ENCODE assay signal across 15 cellular contexts in genomic region chr1:54857741-54858665, GRCh38. TPM values are rescaled to one million over a fixed set of nuclear protein-coding genes. Genes with fewer than 3 reads are reported as not detected.
DNase-seq lines count a peak whose midpoint lies in the region; ATAC-seq and TF ChIP-seq lines count a peak whose summit lies in the region.
"Had no signal": no experiment of that assay in that cellular context is flagged by ENCODE, and none has a peak within 500 bp of the region (broad histone marks: within the 10 kb centered on the region; RNA-seq: fewer than 3 reads in every experiment).

No MANE protein-coding gene starts in this region.

- CTCF ChIA-PET in PC-9 (lab: Charles Lee) = no interaction called here

- POLR2A ChIA-PET in PC-9 (lab: Charles Lee; ENCODE audit: unreplicated experiment) = interaction anchor here (0.6 kb wide), 2 partner anchors 17 to 1787 kb away, joined by 3 read pairs; no protein-coding TSS in a partner anchor

- H3K4me3 ChIP-seq in PC-9 (no peak overlapping the region), fibroblast of mammary gland (ENCODE audit: control insufficient read depth, low read depth, low read length) (no peak overlapping the region), parathyroid adenoma (ENCODE audit: low read depth, low read length) (no peak overlapping the region)
- H3K4me3 ChIP-seq: lung had no signal

- no peak overlapping the region for H3K9ac ChIP-seq in parathyroid adenoma

- H3K27ac ChIP-seq in PC-9 = peak overlapping the region; percentile 88
- H3K27ac ChIP-seq in parathyroid adenoma = peak overlapping the region; percentile 29

- H3K9me3 ChIP-seq in PC-9 (ENCODE audit: insufficient read depth, low read depth) (no peaks in the 10 kb centered on the region), parathyroid adenoma (ENCODE audit: control insufficient read depth, low read length) (no peaks in the 10 kb centered on the region)

- H2AFZ ChIP-seq in PC-9 (no peak overlapping the region), parathyroid adenoma (no peak overlapping the region)

- H3K9me2 ChIP-seq in PC-9 (ENCODE audit: insufficient read depth) = no peaks in the 10 kb centered on the region

- TF ChIP-seq CTCF in PC-9 (conservative IDR thresholded peaks at IDR 0.05) (no peak), fibroblast of mammary gland (conservative IDR thresholded peaks at IDR 0.05; ENCODE audit: control insufficient read depth, insufficient read depth, low read depth, low read length) (no peak), parathyroid adenoma (IDR thresholded peaks at IDR 0.05) (no peak)

- peaks cover 73% of the 10 kb centered on the region for H3K4me1 ChIP-seq in PC-9 (replicated peaks; ENCODE audit: insufficient read depth)
- H3K4me1 ChIP-seq in parathyroid adenoma = peaks cover 12% of the 10 kb centered on the region

- intact Hi-C loops in PC-9 (cut with micrococcal nuclease; ENCODE audit: unreplicated experiment) = loop anchor here (2.0 kb wide), 1 partner anchor 29 kb away; the partner anchor contains the start of gene DHCR24

- H3K36me3 ChIP-seq in PC-9 (ENCODE audit: low read depth) = peaks cover 36% of the 10 kb centered on the region
- no peaks in the 10 kb centered on the region for H3K36me3 ChIP-seq in parathyroid adenoma (ENCODE audit: control insufficient read depth, insufficient read depth, low read length)

- H3K79me2 ChIP-seq in PC-9 (ENCODE audit: low read depth) (peaks cover 54% of the 10 kb centered on the region), parathyroid adenoma (no peaks in the 10 kb centered on the region)

- ATAC-seq in GM18868 (IDR thresholded peaks at IDR 0.05; ENCODE audit: unreplicated experiment) (no peak), GM18907 (IDR thresholded peaks at IDR 0.05; ENCODE audit: unreplicated experiment) (no peak)
- ATAC-seq: Right ventricle myocardium inferior had no signal

- H3K27me3 ChIP-seq in PC-9 (ENCODE audit: insufficient read depth, low read depth) = no peaks in the 10 kb centered on the region
- no peaks in the 10 kb centered on the region for H3K27me3 ChIP-seq in parathyroid adenoma (ENCODE audit: control insufficient read depth, insufficient read depth, low read length)

- BruUV-seq in PC-9 (replicated peaks; lab: Mats Ljungman, UMichigan) = no TSS peak

- peak; percentile 84 for DNase-seq in Daoy (ENCODE audit: low read depth)
- peak; percentile 85 to 97 for DNase-seq in PC-9
- DNase-seq in fibroblast of mammary gland (ENCODE audit: low read depth) = peak; percentile 86
- no peak for DNase-seq in midbrain (lab: John Stamatoyannopoulos, UW)
- no peak for DNase-seq in NCI-H69 (lab: John Stamatoyannopoulos, UW)
- DNase-seq: activated CD4-positive, alpha-beta T cell treated with anti-CD3 and anti-CD28 coated beads for 4 hours; activated naive CD4-positive, alpha-beta T cell treated with anti-CD3 and anti-CD28 coated beads, Interleukin-2, amount 10 ng/mL, durations not matched to agents 7 days and 5 days; DMS153; effector memory CD4-positive, alpha-beta T cell; NCI-H1105 had no signal

- H3K4me2 ChIP-seq in PC-9 (peak overlapping the region; percentile 65), parathyroid adenoma (ENCODE audit: low read length) (no peak overlapping the region)

- no peaks in the 10 kb centered on the region for H4K20me1 ChIP-seq in PC-9 (ENCODE audit: insufficient read depth)

- peaks cover 60% of the 10 kb centered on the region for H3F3A ChIP-seq in PC-9 (ENCODE audit: insufficient read depth, low read depth)

RNA-seq across cellular contexts. Expression of gene DHCR24, which starts 29.0 kb away (rescaled TPM):
- 91.9 and 121 TPM in 2 replicates for total RNA-seq in Daoy (2014; rRNA removed; shearing (Covaris generic))
- total RNA-seq in PC-9 (2021) = 195 and 369 TPM in 2 replicates

RNA-seq across cellular contexts. Expression of gene TTC22, which starts 56.9 kb away (rescaled TPM):
- not detected in 2 replicates for total RNA-seq in Daoy (2014; rRNA removed; shearing (Covaris generic))
- 24.1 and 26.3 TPM in 2 replicates for total RNA-seq in PC-9 (2021)
- total RNA-seq: Right ventricle myocardium inferior had no signal

Comparison
In these comparisons a context has a peak if more than half of its experiments do, and no peak if none do; other contexts are left out.
1. DNase-seq: peak in Daoy (single experiment), PC-9 (2 of 2) and fibroblast of mammary gland (single experiment); none in midbrain (single experiment) and NCI-H69 (single experiment).
2. RNA of gene TTC22, which starts 56.9 kb away (total RNA-seq): 24.1 to 26.3 TPM in PC-9; not detected in Daoy; every median in the first group is over 10 times any median in the second.